In the genomic region with DNA sequence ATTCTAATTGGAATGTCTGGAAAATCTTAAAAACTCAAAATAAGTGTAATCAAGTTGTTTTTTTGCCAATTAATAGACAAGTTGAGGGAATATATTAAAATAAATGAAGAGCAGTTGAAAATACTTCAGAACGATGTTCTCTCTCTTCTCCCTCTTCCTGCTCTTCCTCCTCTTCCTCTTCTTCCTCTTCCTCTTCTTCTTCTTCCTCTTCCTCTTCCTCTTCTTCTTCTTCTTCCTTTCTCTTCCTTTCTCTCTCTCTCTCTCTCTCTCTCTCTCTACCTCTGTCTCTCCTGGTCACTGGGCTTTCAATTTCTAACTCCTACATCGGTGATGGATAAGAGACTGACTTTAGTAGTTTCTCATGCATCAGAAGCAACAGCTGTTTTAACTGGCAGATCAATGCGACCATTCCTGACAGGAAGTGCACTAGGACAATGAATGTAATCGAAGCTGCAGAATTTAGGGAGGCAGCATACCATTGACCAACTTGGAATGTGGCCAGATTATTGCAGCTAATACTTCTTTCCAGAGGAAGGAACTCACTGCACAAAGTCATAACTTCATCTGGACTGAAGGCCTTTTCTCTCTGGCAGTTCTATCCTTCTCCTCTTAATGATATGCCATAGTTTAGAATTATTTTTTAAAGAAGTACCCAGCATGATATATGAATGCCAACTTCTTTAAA, we compare ENCODE assay signal across 13 cellular contexts. TPM values are rescaled to one million over a fixed set of nuclear protein-coding genes. Genes with fewer than 3 reads are reported as not detected.
DNase-seq lines count a peak whose midpoint lies in the region; ATAC-seq and TF ChIP-seq lines count a peak whose summit lies in the region.
"Had no signal": no experiment of that assay in that cellular context is flagged by ENCODE, and none has a peak within 500 bp of the region (broad histone marks: within the 10 kb centered on the region; RNA-seq: fewer than 3 reads in every experiment).

No MANE protein-coding gene starts in this region.

- no peaks in the 10 kb centered on the region for H3K9me3 ChIP-seq in MM.1S (replicated peaks; ENCODE audit: insufficient read depth, low read length)
- H3K9me3 ChIP-seq: SK-N-SH had no signal

- H3F3A ChIP-seq in MM.1S (ENCODE audit: insufficient read depth, low read length), result no peaks in the 10 kb centered on the region

- DNase-seq in NCI-H748 (lab: John Stamatoyannopoulos, UW; ENCODE audit: unreplicated experiment), result peak; percentile 5
- no peak for DNase-seq in NCI-H748 treated with DMSO at 0.1 percent for 48 hours (lab: John Stamatoyannopoulos, UW)
- DNase-seq in NCI-H69 (lab: John Stamatoyannopoulos, UW), result peak; percentile 53
- DNase-seq in fibroblast of gingiva (ENCODE audit: low read depth), result peak; percentile 20
- DNase-seq in MM.1S, result no peak
- DNase-seq in immature natural killer cell, result no peak
- DNase-seq: COR-L47, DMS53, H9, NCI-H2029, Right ventricle myocardium superior, SK-N-SH had no signal

- no peaks in the 10 kb centered on the region for H4K20me1 ChIP-seq in MM.1S (ENCODE audit: insufficient read depth, low read length)

- H3K36me3 ChIP-seq in MM.1S (replicated peaks; ENCODE audit: insufficient read depth, low read length), result no peaks in the 10 kb centered on the region

- H3K27me3 ChIP-seq in MM.1S (replicated peaks; ENCODE audit: insufficient read depth, low read length), result no peaks in the 10 kb centered on the region

- no peaks in the 10 kb centered on the region for H3K9me2 ChIP-seq in MM.1S (replicated peaks; ENCODE audit: insufficient read depth, low read length)
- H3K9me2 ChIP-seq: SK-N-SH had no signal

- no peaks in the 10 kb centered on the region for H3K4me1 Mint-ChIP-seq in immature natural killer cell

- no peaks in the 10 kb centered on the region for H3K9me3 Mint-ChIP-seq in immature natural killer cell
- H3K9me3 Mint-ChIP-seq: H9 had no signal

- no peak for ATAC-seq in GM19467 (IDR thresholded peaks at IDR 0.05; ENCODE audit: unreplicated experiment)

- H3K4me3 Mint-ChIP-seq in immature natural killer cell, result no peak overlapping the region
- H3K4me3 Mint-ChIP-seq: H9 had no signal

- no peak overlapping the region for H3K27ac ChIP-seq in MM.1S (ENCODE audit: low read length)

- H3K4me3 ChIP-seq in MM.1S (ENCODE audit: low read length), result no peak overlapping the region

- peaks cover 0 to 2% (median 2%) of the 10 kb centered on the region in 3 donors for H3K27me3 Mint-ChIP-seq in immature natural killer cell (ENCODE audit: low read depth in 3 of 3)

- no peak for TF ChIP-seq CTCF in MM.1S (IDR thresholded peaks at IDR 0.05; ENCODE audit: low read length)

- H3K4me1 ChIP-seq in MM.1S (ENCODE audit: low read length), result no peaks in the 10 kb centered on the region

- no peak overlapping the region for H3K9ac ChIP-seq in MM.1S (ENCODE audit: low read length)
- H3K9ac ChIP-seq: SK-N-SH had no signal

- H3K36me3 Mint-ChIP-seq in immature natural killer cell, result no peaks in the 10 kb centered on the region

- H2AFZ ChIP-seq in MM.1S (ENCODE audit: low read length), result no peak overlapping the region

- H3K27ac Mint-ChIP-seq in immature natural killer cell, result no peak overlapping the region
- H3K27ac Mint-ChIP-seq: H9 had no signal

- no peak overlapping the region for H3K4me2 ChIP-seq in MM.1S (ENCODE audit: low read depth, low read length)
- H3K4me2 ChIP-seq: SK-N-SH had no signal

- H3K79me2 ChIP-seq in MM.1S (ENCODE audit: low read length), result no peaks in the 10 kb centered on the region

RNA-seq across cellular contexts. Expression of gene TMTC2, which starts 13.8 kb away (rescaled TPM):
- not detected for polyA plus RNA-seq in immature natural killer cell

Comparison
In these comparisons a context has a peak if more than half of its experiments do, and no peak if none do; other contexts are left out.
1. DNase-seq: peak in NCI-H748 (single experiment), NCI-H69 (single experiment) and fibroblast of gingiva (single experiment); none in NCI-H748 treated with DMSO at 0.1 percent for 48 hours (single experiment), MM.1S (single experiment) and immature natural killer cell (0 of 3).